Comparison of ENCODE assay signal across 8 cellular contexts in the genomic region with DNA sequence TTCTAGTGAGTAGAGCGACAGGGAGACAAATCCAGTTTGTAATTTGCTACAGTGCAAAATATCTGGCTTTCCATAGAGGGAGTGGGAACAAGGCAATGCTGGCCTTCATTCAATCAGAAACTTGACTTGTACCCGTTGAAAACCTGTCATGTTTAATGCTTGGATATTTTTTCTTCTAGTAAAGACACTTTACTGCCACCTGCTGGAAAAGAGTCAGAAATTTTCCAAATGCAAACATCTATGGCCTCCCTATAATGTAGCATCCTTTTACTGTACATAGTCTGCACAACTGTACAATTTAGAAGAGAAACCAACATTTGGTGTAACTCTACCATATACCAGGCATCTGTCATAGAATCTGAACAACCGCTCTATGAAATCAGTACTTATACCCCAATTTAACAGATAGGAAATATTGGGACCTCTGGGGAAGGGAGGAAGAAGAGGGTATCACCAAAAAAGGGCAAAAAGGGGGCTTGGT. TPM values are rescaled to one million over a fixed set of nuclear protein-coding genes. Genes with fewer than 3 reads are reported as not detected.
DNase-seq lines count a peak whose midpoint lies in the region; ATAC-seq and TF ChIP-seq lines count a peak whose summit lies in the region.

No MANE protein-coding gene starts in this region.

- peaks cover 5 to 8% of the 10 kb centered on the region in 2 donors for H3K4me1 Mint-ChIP-seq in natural killer cell

- H3K9me3 Mint-ChIP-seq in natural killer cell = no peaks in the 10 kb centered on the region

- H3K36me3 Mint-ChIP-seq in natural killer cell = peaks cover 16% of the 10 kb centered on the region

- peak; percentile 68 to 84 (median 69) for ATAC-seq in natural killer cell
- no peak for ATAC-seq in HG02973 (IDR thresholded peaks at IDR 0.05; ENCODE audit: unreplicated experiment)

- peak overlapping the region; percentile 4 to 55 for H3K27ac Mint-ChIP-seq in natural killer cell

- H3K27ac ChIP-seq in epithelial cell of prostate = peak overlapping the region; percentile 24

- intact Hi-C loops in natural killer cell (cut with micrococcal nuclease) = loop anchor here (1.0 kb wide), 2 partner anchors 72 to 125 kb away; no protein-coding TSS in a partner anchor

- H3K4me3 Mint-ChIP-seq in natural killer cell = no peak overlapping the region

- H3K27me3 Mint-ChIP-seq in natural killer cell (ENCODE audit: low read depth in 2 of 2) = no peaks in the 10 kb centered on the region

- DNase-seq in AG09319 (ENCODE audit: extremely low read depth, low read depth) = peak; percentile 30
- DNase-seq in NCI-H146 (lab: John Stamatoyannopoulos, UW) = peak; percentile 56
- DNase-seq in SW480 (ENCODE audit: low spot score) = peak; percentile 80
- no peak for DNase-seq in epithelial cell of prostate (ENCODE audit: low read depth, low spot score)
- no peak for DNase-seq in natural killer cell
- no peak for DNase-seq in T1000 (lab: John Stamatoyannopoulos, UW)

- TF ChIP-seq CTCF in AG09319 (IDR thresholded peaks at IDR 0.05; ENCODE audit: low read depth, low read length) = peak; percentile 56
- TF ChIP-seq CTCF in GM12872 (IDR thresholded peaks at IDR 0.05; ENCODE audit: insufficient read depth, low read depth, low read length) = peak; percentile 57
- TF ChIP-seq CTCF in natural killer cell (IDR thresholded peaks at IDR 0.05) = peak; percentile 64

RNA-seq across cellular contexts. Expression of a gene that starts 16.7 kb away (rescaled TPM):
- 10 to 100 TPM; 32.5 to 47.6 (median 44.2) TPM for total RNA-seq in natural killer cell

Comparison
In these comparisons a context has a peak if more than half of its experiments do, and no peak if none do; other contexts are left out.
1. DNase-seq: peak in AG09319 (single experiment), NCI-H146 (single experiment) and SW480 (single experiment); none in epithelial cell of prostate (single experiment), natural killer cell (single experiment) and T1000 (single experiment).
2. Peak in every context shown above with its lines, with median percentiles within 50 percentile points of each other: CTCF ChIP-seq.